ENCODE assay signal across 34 cellular contexts in genomic region chr9:9222730-9223129, GRCh38.
"Had no signal": no experiment of that assay in that cellular context is flagged by ENCODE, and none has a peak within 500 bp of the region (broad histone marks: within the 10 kb centered on the region; RNA-seq: fewer than 3 reads in every experiment).

No MANE protein-coding gene starts in this region.

- H3K4me3 ChIP-seq: MG63 had no signal

- H3K36me3 ChIP-seq: MG63 had no signal

- H3K27me3 ChIP-seq: MG63 had no signal

- H3K9me3 ChIP-seq: MG63 had no signal

- DNase-seq: Karpas-422, Kasumi-1, MG63, MM.1S, MV-4-11, NCI-H1048, NCI-H1092, NCI-H1092 treated with DMSO at 0.1 percent for 48 hours, NCI-H1105, NCI-H1105 treated with DMSO at 0.1 percent for 48 hours, NCI-H1417, NCI-H1417 treated with DMSO at 0.1 percent for 48 hours, NCI-H1436, NCI-H1436 treated with DMSO at 0.1 percent for 48 hours, NCI-H146, NCI-H1694, NCI-H1694 treated with DMSO at 0.1 percent for 48 hours, NCI-H187, NCI-H187 treated with DMSO at 0.1 percent for 48 hours, NCI-H1930, NCI-H2029, NCI-H2029 treated with DMSO at 0.1 percent for 48 hours, NCI-H2081, NCI-H2081 treated with DMSO at 0.1 percent for 48 hours, NCI-H2107, NCI-H2171, NCI-H2171 treated with DMSO at 0.1 percent for 48 hours, NCI-H2227 treated with DMSO at 0.1 percent for 48 hours, NCI-H226, NCI-H345, NCI-H446, NCI-H446 treated with DMSO at 0.1 percent for 48 hours, NCI-H510A, NCI-H510A treated with DMSO at 0.1 percent for 48 hours had no signal
